Comparison of ENCODE assay signal across 3 cellular contexts in the genomic region with DNA sequence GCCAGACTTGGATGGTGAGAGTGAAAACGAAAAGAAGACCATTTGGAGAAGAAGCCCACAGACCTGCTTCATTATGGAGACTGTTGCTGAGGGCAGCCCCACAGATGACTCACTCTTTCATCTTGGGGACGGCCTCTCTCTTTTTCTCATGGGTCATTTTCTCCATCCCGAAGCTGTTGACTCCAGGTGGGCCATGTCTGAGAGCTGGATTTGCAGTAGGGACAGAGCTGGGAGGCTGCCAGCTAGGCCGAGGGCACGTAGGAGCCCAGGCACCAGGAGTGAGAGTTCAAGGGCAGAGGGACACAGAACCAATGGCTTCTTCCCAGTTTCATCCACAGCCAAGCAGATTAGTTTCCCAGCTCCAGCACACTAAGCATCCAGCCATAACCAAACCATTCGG.
"Had no signal": no experiment of that assay in that cellular context is flagged by ENCODE, and none has a peak within 500 bp of the region (broad histone marks: within the 10 kb centered on the region; RNA-seq: fewer than 3 reads in every experiment).

No MANE protein-coding gene starts in this region.

- ATAC-seq: GM12878 had no signal

- DNase-seq: GDM1, GF-D8 had no signal

- H3K4me3 ChIP-seq: GM12878 had no signal
